In genomic region chr3:192449036-192449435, GRCh38 we compare ENCODE assay signal across 11 cellular contexts.
DNase-seq lines count a peak whose midpoint lies in the region; ATAC-seq, FAIRE-seq and TF ChIP-seq lines count a peak whose summit lies in the region.
"Had no signal": no experiment of that assay in that cellular context is flagged by ENCODE, and none has a peak within 500 bp of the region (broad histone marks: within the 10 kb centered on the region; RNA-seq: fewer than 3 reads in every experiment).

No MANE protein-coding gene starts in this region.

- H3K9me1 ChIP-seq in keratinocyte (ENCODE audit: control insufficient read depth, extremely low read depth, insufficient read depth, low read length), result no peaks in the 10 kb centered on the region

- in situ Hi-C loops in GM13976 (cut with MboI; ENCODE audit: low sequenced_read_pairs, unreplicated experiment), result no loop called here

- H3K27ac ChIP-seq in PC-9 (no peak overlapping the region), keratinocyte (ENCODE audit: control insufficient read depth, insufficient read depth, low read length) (no peak overlapping the region)
- H3K27ac ChIP-seq: uterus had no signal

- H3K27ac Mint-ChIP-seq in stimulated activated naive B cell treated with anti-CD40 and anti-IgM and Interleukin-4, amounts not matched to agents 10 μg/mL and 1 μg/mL and 100 μg/mL, for 72 hours, result no peak overlapping the region
- H3K27ac Mint-ChIP-seq: activated T-helper 17 cell treated with anti-CD3 and anti-CD28 coated beads, Interleukin-2, amount 50 U/mL, for 72 hours had no signal

- FAIRE-seq in keratinocyte (lab: Jason Lieb, UNC), result no peak

- H3K36me3 ChIP-seq in PC-9 (ENCODE audit: low read depth) (no peaks in the 10 kb centered on the region), keratinocyte (ENCODE audit: control insufficient read depth in 2 of 2, extremely low read depth in 1 of 2, insufficient read depth in 2 of 2, low read length in 2 of 2) (no peaks in the 10 kb centered on the region)
- H3K36me3 ChIP-seq: uterus had no signal

- ATAC-seq in HG03159 (IDR thresholded peaks at IDR 0.05; ENCODE audit: unreplicated experiment), result peak; percentile 40
- ATAC-seq in stimulated activated naive B cell treated with anti-CD40 and anti-IgM and Interleukin-4, amounts not matched to agents 10 μg/mL and 1 μg/mL and 100 μg/mL, for 72 hours (replicated peaks), result no peak
- ATAC-seq: activated T-helper 17 cell treated with anti-CD3 and anti-CD28 coated beads, Interleukin-2, amount 50 U/mL, for 72 hours had no signal

- no peak overlapping the region for H3K9ac ChIP-seq in keratinocyte (ENCODE audit: control insufficient read depth, extremely low read depth, insufficient read depth, low read length)
- H3K9ac ChIP-seq: SK-N-SH had no signal

- H3K27me3 ChIP-seq in PC-9 (ENCODE audit: insufficient read depth, low read depth) (no peaks in the 10 kb centered on the region), keratinocyte (ENCODE audit: control insufficient read depth, extremely low read depth, insufficient read depth, low read length) (peaks cover 10% of the 10 kb centered on the region)

- H3K9me3 Mint-ChIP-seq in stimulated activated naive B cell treated with anti-CD40 and anti-IgM and Interleukin-4, amounts not matched to agents 10 μg/mL and 1 μg/mL and 100 μg/mL, for 72 hours, result no peaks in the 10 kb centered on the region
- H3K9me3 Mint-ChIP-seq: activated T-helper 17 cell treated with anti-CD3 and anti-CD28 coated beads, Interleukin-2, amount 50 U/mL, for 72 hours had no signal

- H3K36me3 Mint-ChIP-seq in stimulated activated naive B cell treated with anti-CD40 and anti-IgM and Interleukin-4, amounts not matched to agents 10 μg/mL and 1 μg/mL and 100 μg/mL, for 72 hours, result no peaks in the 10 kb centered on the region

- peaks cover 15 to 34% of the 10 kb centered on the region in 2 donors for H3K27me3 Mint-ChIP-seq in stimulated activated naive B cell treated with anti-CD40 and anti-IgM and Interleukin-4, amounts not matched to agents 10 μg/mL and 1 μg/mL and 100 μg/mL, for 72 hours

- DNase-seq in ELR (ENCODE audit: low read depth) (peak; percentile 24), PC-9 (no peak), keratinocyte (ENCODE audit: low read depth, low spot score) (no peak), AG08395 (ENCODE audit: low spot score) (no peak), GM13976 (ENCODE audit: low spot score) (no peak)
- DNase-seq in stimulated activated naive B cell treated with anti-CD40 and anti-IgM and Interleukin-4, amounts not matched to agents 10 μg/mL and 1 μg/mL and 100 μg/mL, for 72 hours, result no peak
- no peak for DNase-seq in activated CD4-positive, alpha-beta T cell treated with anti-CD3 and anti-CD28 coated beads, Interleukin-2, amount 50 U/mL, for 48 hours
- DNase-seq: SK-N-SH, uterus had no signal

- intact Hi-C loops in PC-9 (cut with micrococcal nuclease; ENCODE audit: unreplicated experiment), result loop anchor here (10.0 kb wide), 1 partner anchor 554 kb away; no protein-coding TSS in a partner anchor

- BruUV-seq in PC-9 (replicated peaks; lab: Mats Ljungman, UMichigan), result no TSS peak

- no peaks in the 10 kb centered on the region for H3K79me2 ChIP-seq in PC-9 (ENCODE audit: low read depth)
- H3K79me2 ChIP-seq in keratinocyte (ENCODE audit: control insufficient read depth, insufficient read depth, low read length), result no peaks in the 10 kb centered on the region

- H3K9me3 ChIP-seq in PC-9 (ENCODE audit: insufficient read depth, low read depth) (no peaks in the 10 kb centered on the region), keratinocyte (ENCODE audit: control insufficient read depth, low read depth, low read length) (no peaks in the 10 kb centered on the region)
- H3K9me3 ChIP-seq: SK-N-SH, uterus had no signal

- H3K4me1 Mint-ChIP-seq in stimulated activated naive B cell treated with anti-CD40 and anti-IgM and Interleukin-4, amounts not matched to agents 10 μg/mL and 1 μg/mL and 100 μg/mL, for 72 hours, result peaks cover 0 to 2% of the 10 kb centered on the region in 2 donors
- H3K4me1 Mint-ChIP-seq: activated T-helper 17 cell treated with anti-CD3 and anti-CD28 coated beads, Interleukin-2, amount 50 U/mL, for 72 hours had no signal

- H2AFZ ChIP-seq in PC-9, result no peak overlapping the region
- H2AFZ ChIP-seq in keratinocyte (ENCODE audit: control insufficient read depth, low read length), result no peak overlapping the region

- H3F3A ChIP-seq in PC-9 (ENCODE audit: insufficient read depth, low read depth), result no peaks in the 10 kb centered on the region

- H4K20me1 ChIP-seq in PC-9 (ENCODE audit: insufficient read depth), result no peaks in the 10 kb centered on the region
- H4K20me1 ChIP-seq in keratinocyte (ENCODE audit: control insufficient read depth, extremely low read depth, insufficient read depth, low read length), result no peaks in the 10 kb centered on the region

- POLR2A ChIA-PET in PC-9 (lab: Charles Lee; ENCODE audit: unreplicated experiment), result no interaction called here

- no peaks in the 10 kb centered on the region for H3K9me2 ChIP-seq in PC-9 (ENCODE audit: insufficient read depth)
- H3K9me2 ChIP-seq: SK-N-SH had no signal

- TF ChIP-seq CTCF in PC-9 (conservative IDR thresholded peaks at IDR 0.05), result peak; percentile 55; the same call in 1 of the 2 replicates
- peak in 2 of 3 experiments; percentile 26 for TF ChIP-seq CTCF in keratinocyte (optimal IDR thresholded peaks at IDR 0.05 in 1 of 3, IDR thresholded peaks at IDR 0.05 in 1 of 3, conservative IDR thresholded peaks at IDR 0.05 in 1 of 3; ENCODE audit: extremely low read depth in 1 of 3, insufficient read depth in 2 of 3, low read length in 3 of 3)
- no peak for TF ChIP-seq CTCF in GM13976 (IDR thresholded peaks at IDR 0.05; ENCODE audit: borderline replicate concordance, control extremely low read depth, extremely low read depth, insufficient read depth, missing control alignments)

- no peak overlapping the region for H3K4me3 ChIP-seq in PC-9
- H3K4me3 ChIP-seq in keratinocyte (ENCODE audit: control insufficient read depth in 2 of 3, extremely low read depth in 1 of 3, insufficient read depth in 2 of 3, low read depth in 1 of 3, low read length in 3 of 3), result no peak overlapping the region
- H3K4me3 ChIP-seq: uterus had no signal

- H3K4me1 ChIP-seq in PC-9 (replicated peaks; ENCODE audit: insufficient read depth), result no peaks in the 10 kb centered on the region
- H3K4me1 ChIP-seq in keratinocyte (ENCODE audit: control insufficient read depth, extremely low read depth, insufficient read depth, low read length), result no peaks in the 10 kb centered on the region
- H3K4me1 ChIP-seq: uterus had no signal

- CTCF ChIA-PET in PC-9 (lab: Charles Lee), result no interaction called here

- H3K4me2 ChIP-seq in PC-9 (no peak overlapping the region), keratinocyte (ENCODE audit: control insufficient read depth, extremely low read depth, insufficient read depth, low read depth, low read length) (no peak overlapping the region)
- H3K4me2 ChIP-seq: SK-N-SH had no signal

- no peak overlapping the region for H3K4me3 Mint-ChIP-seq in stimulated activated naive B cell treated with anti-CD40 and anti-IgM and Interleukin-4, amounts not matched to agents 10 μg/mL and 1 μg/mL and 100 μg/mL, for 72 hours
- H3K4me3 Mint-ChIP-seq: activated T-helper 17 cell treated with anti-CD3 and anti-CD28 coated beads, Interleukin-2, amount 50 U/mL, for 72 hours had no signal

- dilution Hi-C loops in keratinocyte (cut with MboI; ENCODE audit: extremely low pct_ligation_motif_present, low sequenced_read_pairs), result no loop called here
